23 cellular contexts compared by ENCODE assay signal in genomic region chr15:69121198-69121828, GRCh38. TPM values are rescaled to one million over a fixed set of nuclear protein-coding genes. Genes with fewer than 3 reads are reported as not detected.
DNase-seq lines count a peak whose midpoint lies in the region; ATAC-seq, FAIRE-seq and TF ChIP-seq lines count a peak whose summit lies in the region.
"Had no signal": no experiment of that assay in that cellular context is flagged by ENCODE, and none has a peak within 500 bp of the region (broad histone marks: within the 10 kb centered on the region; RNA-seq: fewer than 3 reads in every experiment).

No MANE protein-coding gene starts in this region.

- TF ChIP-seq POLR2A in K562 (conservative IDR thresholded peaks at IDR 0.05) (no peak), H1 (IDR thresholded peaks at IDR 0.05; ENCODE audit: control extremely low read depth in 1 of 2, low read depth in 2 of 2, low read length in 2 of 2) (no peak), GM12892 (IDR thresholded peaks at IDR 0.05; ENCODE audit: low read depth, low read length) (no peak)

- TF ChIP-seq RAD21 in K562 (CRISPR knock-in tag; conservative IDR thresholded peaks at IDR 0.05 in 1 of 2, IDR thresholded peaks at IDR 0.05 in 1 of 2) (no peak), H1 (IDR thresholded peaks at IDR 0.05 in 1 of 2, conservative IDR thresholded peaks at IDR 0.05 in 1 of 2; ENCODE audit: low read depth in 2 of 2, low read length in 2 of 2) (no peak)

- peaks cover 3% of the 10 kb centered on the region for H3K23me2 ChIP-seq in H1 (ENCODE audit: low read depth, low read length)

- peak overlapping the region; percentile 52 for H2BK120ac ChIP-seq in H1 (replicated peaks; ENCODE audit: low read depth, low read length)

- peaks cover 0 to 6% of the 10 kb centered on the region in 2 experiments; a peak in 2 of 5 replicates for H3K4me1 ChIP-seq in K562 (replicated peaks in 1 of 2; ENCODE audit: control insufficient read depth in 2 of 2, insufficient read depth in 2 of 2, low read length in 2 of 2)
- H3K4me1 ChIP-seq in H1 (replicated peaks in 1 of 4; ENCODE audit: control insufficient read depth in 3 of 4, insufficient read depth in 4 of 4, low read length in 3 of 4) = peaks cover 28 to 41% (median 31%) of the 10 kb centered on the region in 4 experiments
- H3K4me1 ChIP-seq: Caco-2 had no signal

- H4K8ac ChIP-seq in H1 (ENCODE audit: extremely low read depth, insufficient read depth, low read length) = no peak overlapping the region

- H4K91ac ChIP-seq in H1 (replicated peaks; ENCODE audit: insufficient read length, low read length) = no peak overlapping the region

- no peak overlapping the region for H2AFZ ChIP-seq in K562 (ENCODE audit: low read depth, low read length)
- H2AFZ ChIP-seq in H1 (ENCODE audit: low read length) = no peak overlapping the region

- H3K23ac ChIP-seq in H1 (ENCODE audit: insufficient read length) = no peak overlapping the region

- no peak overlapping the region for H3K4me3 Mint-ChIP-seq in stimulated activated naive CD8-positive, alpha-beta T cell treated with anti-CD3 and anti-CD28 coated beads, Interleukin-15, amount 100 ng/mL, for 72 hours
- H3K4me3 Mint-ChIP-seq: B cell; CD4-positive, alpha-beta T cell; CD8-positive, alpha-beta T cell had no signal

- no peak for TF ChIP-seq EP300 in K562 (IDR thresholded peaks at IDR 0.05; ENCODE audit: low read length)
- TF ChIP-seq EP300 in H1 (IDR thresholded peaks at IDR 0.05; ENCODE audit: borderline replicate concordance in 1 of 2, low read depth in 2 of 2, low read length in 2 of 2) = no peak

- H3K9me3 ChIP-seq in K562 (replicated peaks; ENCODE audit: control insufficient read depth, insufficient read depth, low read depth, low read length) = no peaks in the 10 kb centered on the region
- no peaks in the 10 kb centered on the region for H3K9me3 ChIP-seq in H1 (ENCODE audit: insufficient read depth in 2 of 2, low read depth in 1 of 2, low read length in 1 of 2)
- H3K9me3 ChIP-seq: A549; BLaER1 treated with 17β-estradiol and CSF1 and Interleukin-3, amounts not matched to agents 10 nM and 100 nM; Caco-2 had no signal

- no peak overlapping the region for H4K5ac ChIP-seq in H1 (ENCODE audit: insufficient read length, low read depth, low read length)

- no peak overlapping the region for H3K14ac ChIP-seq in H1 (ENCODE audit: insufficient read length)

- WGBS in K562 (ENCODE audit: insufficient coverage, low coverage, missing lambda C conversion rate) = 6% methylated on average over 4 of the region's 5 CpGs
- 86% methylated on average over 5 of the region's 5 CpGs; no CpG with 5 or more reads in 1 of the 2 experiments for WGBS in H1 (ENCODE audit: extremely low coverage in 1 of 2, insufficient coverage in 1 of 2, insufficient read length in 1 of 2, insufficient replicate concordance in 2 of 2, low coverage in 1 of 2, low lambda C conversion rate in 2 of 2, missing lambda C conversion rate in 1 of 2), 2 experiments

- H2BK5ac ChIP-seq in H1 (ENCODE audit: low read depth, low read length) = no peak overlapping the region; the same call in 1 of the 2 replicates

- H2AK5ac ChIP-seq in H1 (ENCODE audit: low read depth, low read length) = no peak overlapping the region

- H3K79me2 ChIP-seq in K562 (ENCODE audit: control insufficient read depth, insufficient read depth, low read length) (no peaks in the 10 kb centered on the region), H1 (ENCODE audit: control insufficient read depth in 1 of 2, insufficient read depth in 2 of 2, low read length in 2 of 2) (no peaks in the 10 kb centered on the region)

- H3K27me3 ChIP-seq in K562 (ENCODE audit: control insufficient read depth in 2 of 2, insufficient read depth in 2 of 2, low read length in 2 of 2) (peaks cover 9 to 15% of the 10 kb centered on the region in 2 experiments), H1 (replicated peaks in 1 of 4; ENCODE audit: control insufficient read depth in 3 of 4, extremely low read depth in 1 of 4, insufficient read depth in 3 of 4, low read length in 3 of 4) (peaks cover 0 to 26% (median 13%) of the 10 kb centered on the region in 4 experiments; a peak in 6 of 7 replicates)
- H3K27me3 ChIP-seq: BLaER1 treated with 17β-estradiol and CSF1 and Interleukin-3, amounts not matched to agents 10 nM and 100 nM had no signal

- no peak overlapping the region for H2BK15ac ChIP-seq in H1 (ENCODE audit: low read length)

- H3K4me2 ChIP-seq in K562 (ENCODE audit: insufficient read depth, low read length) (no peak overlapping the region), H1 (ENCODE audit: insufficient read depth in 1 of 2, low read depth in 2 of 2, low read length in 2 of 2) (no peak overlapping the region; a peak in 1 of 4 replicates)
- H3K4me2 ChIP-seq: A549; BLaER1 treated with 17β-estradiol and CSF1 and Interleukin-3, amounts not matched to agents 10 nM and 100 nM had no signal

- no peak for ATAC-seq in stimulated activated naive CD8-positive, alpha-beta T cell treated with anti-CD3 and anti-CD28 coated beads, Interleukin-15, amount 100 ng/mL, for 72 hours
- no peak for ATAC-seq in stimulated activated naive CD8-positive, alpha-beta T cell treated with anti-CD3 and anti-CD28 coated beads, Interleukin-15, Interleukin-2, amounts not matched to agents 100 U/mL and 50 U/mL, for 24 hours
- no peak for ATAC-seq in K562
- ATAC-seq: A549; CD8-positive, alpha-beta T cell had no signal

- TF ChIP-seq CTCF in K562 (IDR thresholded peaks at IDR 0.05 in 2 of 3, conservative IDR thresholded peaks at IDR 0.05 in 1 of 3; ENCODE audit: insufficient read depth in 2 of 3, low read depth in 1 of 3, low read length in 3 of 3) = no peak
- TF ChIP-seq CTCF in H1 (IDR thresholded peaks at IDR 0.05; ENCODE audit: control extremely low read depth in 1 of 3, insufficient read depth in 1 of 3, low read depth in 1 of 3, low read length in 3 of 3) = no peak

- peak overlapping the region; percentile 18 for H2BK20ac ChIP-seq in H1 (ENCODE audit: low read length)

- H3K4ac ChIP-seq in H1 (replicated peaks; ENCODE audit: insufficient read length, low read depth, low read length) = no peak overlapping the region

- no peak overlapping the region for H3K56ac ChIP-seq in H1 (replicated peaks; ENCODE audit: insufficient read length, low read depth, low read length)

- FAIRE-seq in K562 (lab: Jason Lieb, UNC) = no peak
- FAIRE-seq in H1 (lab: Jason Lieb, UNC) = no peak
- FAIRE-seq in GM12892 (lab: Jason Lieb, UNC) = no peak
- FAIRE-seq: A549, D721Med, G401.6, GM12891, GM18507 had no signal

- BruUV-seq in K562 (replicated peaks; lab: Mats Ljungman, UMichigan) = no TSS peak

- H3K27ac Mint-ChIP-seq in stimulated activated naive CD8-positive, alpha-beta T cell treated with anti-CD3 and anti-CD28 coated beads, Interleukin-15, amount 100 ng/mL, for 72 hours = peak overlapping the region; percentile 15 to 59
- H3K27ac Mint-ChIP-seq: B cell; CD4-positive, alpha-beta T cell; CD8-positive, alpha-beta T cell had no signal

- intact Hi-C loops in K562 (cut with micrococcal nuclease) = no loop called here

- H3K27me3 Mint-ChIP-seq in stimulated activated naive CD8-positive, alpha-beta T cell treated with anti-CD3 and anti-CD28 coated beads, Interleukin-15, amount 100 ng/mL, for 72 hours = no peaks in the 10 kb centered on the region

- H3K9ac ChIP-seq in K562 (ENCODE audit: insufficient read depth in 1 of 2, low read depth in 2 of 2, low read length in 2 of 2) (no peak overlapping the region), H1 (replicated peaks in 1 of 4; ENCODE audit: extremely low read depth in 1 of 4, low read depth in 3 of 4, low read length in 3 of 4) (no peak overlapping the region)
- H3K9ac ChIP-seq: BLaER1 treated with 17β-estradiol and CSF1 and Interleukin-3, amounts not matched to agents 10 nM and 100 nM had no signal

- H3K4me3 ChIP-seq in K562 (no peak overlapping the region), H1 (ENCODE audit: extremely low read depth in 1 of 4, insufficient read depth in 2 of 4, low read depth in 3 of 4, low read length in 4 of 4) (no peak overlapping the region)
- H3K4me3 ChIP-seq: A549; BLaER1 treated with 17β-estradiol and CSF1 and Interleukin-3, amounts not matched to agents 10 nM and 100 nM had no signal

- in situ Hi-C loops in K562 (cut with MboI) = no loop called here

- no peaks in the 10 kb centered on the region for H3K9me3 Mint-ChIP-seq in stimulated activated naive CD8-positive, alpha-beta T cell treated with anti-CD3 and anti-CD28 coated beads, Interleukin-15, amount 100 ng/mL, for 72 hours
- H3K9me3 Mint-ChIP-seq: CD4-positive, alpha-beta T cell; CD8-positive, alpha-beta T cell had no signal

- H4K20me1 ChIP-seq in K562 (replicated peaks; ENCODE audit: control insufficient read depth, insufficient read depth, low read length) (no peaks in the 10 kb centered on the region), H1 (replicated peaks in 1 of 2; ENCODE audit: control insufficient read depth in 1 of 2, insufficient read depth in 2 of 2, low read length in 2 of 2) (no peaks in the 10 kb centered on the region)
- H4K20me1 ChIP-seq: BLaER1 treated with 17β-estradiol and CSF1 and Interleukin-3, amounts not matched to agents 10 nM and 100 nM had no signal

- H3K4me1 Mint-ChIP-seq in stimulated activated naive CD8-positive, alpha-beta T cell treated with anti-CD3 and anti-CD28 coated beads, Interleukin-15, amount 100 ng/mL, for 72 hours = peaks cover 10% of the 10 kb centered on the region
- H3K4me1 Mint-ChIP-seq: B cell had no signal

- DNase-seq in stimulated activated naive CD8-positive, alpha-beta T cell treated with anti-CD3 and anti-CD28 coated beads, Interleukin-15, amount 100 ng/mL, for 72 hours = no peak
- no peak for DNase-seq in stimulated activated naive CD8-positive, alpha-beta T cell treated with anti-CD3 and anti-CD28 coated beads, Interleukin-15, Interleukin-2, amounts not matched to agents 100 U/mL and 50 U/mL, for 24 hours
- DNase-seq in K562 (ENCODE audit: extremely low read depth in 1 of 4, low spot score in 3 of 4) (no peak), H1 (ENCODE audit: low read depth in 1 of 2, low spot score in 2 of 2) (no peak), retina (no peak), GM12892 (ENCODE audit: insufficient read length) (no peak)
- no peak for DNase-seq in stimulated activated CD4-positive, alpha-beta T cell treated with anti-CD3 and anti-CD28 coated beads, Interleukin-12 subunit alpha, Interleukin-12 subunit beta, amount 100 ng/mL, for 4 hours
- DNase-seq: AML-193; Caco-2; Calu3; CD4-positive, alpha-beta T cell; CD8-positive, alpha-beta T cell; DMS79 treated with DMSO at 0.1 percent for 48 hours; GF-D8 had no signal

- no peak overlapping the region; the same call in 1 of the 2 replicates for H2BK12ac ChIP-seq in H1 (ENCODE audit: low read depth, low read length)

- H3K18ac ChIP-seq in H1 (ENCODE audit: extremely low read depth, low read length) = no peak overlapping the region; the same call in 1 of the 2 replicates

- POLR2A ChIA-PET in K562 (lab: Yijun Ruan, JAX) = interaction anchor here (0.6 to 1.1 kb wide), 3 partner anchors 13 to 258 kb away, joined by 3 read pairs; no protein-coding TSS in a partner anchor
- POLR2A ChIA-PET in H1 (lab: Charles Lee; ENCODE audit: partially characterized antibody) = interaction anchor here (1.0 kb wide), 1 partner anchor 31 kb away, joined by 4 read pairs; no protein-coding TSS in a partner anchor

- no peak overlapping the region for H3K27ac ChIP-seq in K562 (ENCODE audit: extremely low read depth, low read depth, low read length)
- H3K27ac ChIP-seq in H1 (ENCODE audit: low read depth, low read length) = no peak overlapping the region
- H3K27ac ChIP-seq: 22Rv1; A549; BLaER1 treated with 17β-estradiol and CSF1 and Interleukin-3, amounts not matched to agents 10 nM and 100 nM; C4-2B had no signal

- no peaks in the 10 kb centered on the region; the same call in 1 of the 2 replicates for H3K79me1 ChIP-seq in H1 (ENCODE audit: low read depth, low read length)

- CTCF ChIA-PET in K562 (lab: Yijun Ruan, JAX; ENCODE audit: low intra/inter-chr PET ratio) (no interaction called here), H1 (lab: Charles Lee; ENCODE audit: partially characterized antibody) (interaction anchor here (0.7 to 1.2 kb wide), 2 partner anchors 18 to 62 kb away, joined by 3 to 6 read pairs; no protein-coding TSS in a partner anchor)

- H3K9me1 ChIP-seq in K562 (ENCODE audit: control insufficient read depth, insufficient read depth, low read length) = no peaks in the 10 kb centered on the region

- H3K36me3 ChIP-seq in K562 (ENCODE audit: control insufficient read depth, insufficient read depth, low read length) (no peaks in the 10 kb centered on the region), H1 (ENCODE audit: control insufficient read depth in 2 of 4, insufficient read depth in 4 of 4, low read length in 3 of 4) (no peaks in the 10 kb centered on the region)
- H3K36me3 ChIP-seq: BLaER1 treated with 17β-estradiol and CSF1 and Interleukin-3, amounts not matched to agents 10 nM and 100 nM had no signal

RNA-seq across cellular contexts. Expression of gene GLCE, which starts 39.1 kb away (rescaled TPM):
- total RNA-seq in K562 (2011; cell fraction: chromatin; rRNA removed; ENCODE audit: low replicate concordance) = 2.8 and 8.7 TPM in 2 replicates
- total RNA-seq in K562 (2011; cell fraction: nucleolus; rRNA removed) = 1.7 and 2.2 TPM in 2 replicates
- total RNA-seq in K562 (2011; cell fraction: nucleoplasm; rRNA removed) = 4.0 and 5.0 TPM in 2 replicates
- 6.5 and 8.2 TPM in 2 replicates for total RNA-seq in K562 (2014; rRNA removed)
- total RNA-seq in K562 (2014; rRNA removed; fragmentation: Illumina TruSeq; extraction: Trizol) = 12.3 and 13.3 TPM in 2 replicates
- total RNA-seq in K562 (2015; rRNA removed; fragmentation: Illumina TruSeq; extraction: Trizol) = 10.4 and 11.3 TPM in 2 replicates
- total RNA-seq in K562 (2021) = 10.0 and 10.2 TPM in 2 replicates
- 3.0 and 4.6 TPM in 2 replicates for polyA plus RNA-seq in K562 (2011; rRNA removed)
- 2.0 and 2.9 TPM in 2 replicates for polyA plus RNA-seq in K562 (2011; cell fraction: cytosol; rRNA removed)
- polyA plus RNA-seq in K562 (2011; cell fraction: nucleus; rRNA removed) = 1.5 and 2.2 TPM in 2 replicates
- 8.0 and 34.3 TPM in 2 replicates for polyA plus RNA-seq in K562 (2012)
- 10.9 and 11.3 TPM in 2 replicates for polyA plus RNA-seq in K562 (2014; fragmentation: Illumina TruSeq; extraction: Trizol)
- polyA plus RNA-seq in K562 (2014; fragmentation: Nextera tagmentation; extraction: Ambion mirVana) = 10 to 100 TPM; 10.0 to 12.0 TPM
- polyA plus RNA-seq in K562 (2014; rRNA removed) = 10.6 and 11.0 TPM in 2 replicates
- polyA minus RNA-seq in K562 (2011; rRNA and poly(A)+ RNA removed) = 5.2 and 6.8 TPM in 2 replicates
- 1.1 and 3.0 TPM in 2 replicates for polyA minus RNA-seq in K562 (2011; cell fraction: cytosol; rRNA and poly(A)+ RNA removed)
- polyA minus RNA-seq in K562 (2011; cell fraction: nucleus; rRNA and poly(A)+ RNA removed) = 1.9 and 2.4 TPM in 2 replicates
- total RNA-seq in H1 (2021; fragmentation: NEBNext Ultra II Directional; extraction: Animal tissue kit (Norgen Biotek cat#: 25700)) = 16.2 and 17.1 TPM in 2 replicates
- 8.4 and 22.7 TPM in 2 replicates for polyA plus RNA-seq in H1 (2011; rRNA removed)
- polyA plus RNA-seq in H1 (2011; cell fraction: cytosol; rRNA removed) = 15.1 TPM
- 8.8 TPM for polyA plus RNA-seq in H1 (2011; cell fraction: nucleus; rRNA removed)
- 17.3 to 22.2 TPM (median 19.5 TPM) in 4 replicates for polyA plus RNA-seq in H1 (2012, experiment 1 of 2)
- 3.2 TPM for polyA plus RNA-seq in H1 (2012, experiment 2 of 2)
- 10.6 TPM for polyA plus RNA-seq in H1 (2013, experiment 1 of 2)
- 10.5 TPM for polyA plus RNA-seq in H1 (2013, experiment 2 of 2)
- polyA minus RNA-seq in H1 (2011; rRNA and poly(A)+ RNA removed) = 23.8 and 45.2 TPM in 2 replicates
- polyA minus RNA-seq in H1 (2011; cell fraction: cytosol; rRNA and poly(A)+ RNA removed) = 13.1 TPM
- 22.8 TPM for polyA minus RNA-seq in H1 (2011; cell fraction: nucleus; rRNA and poly(A)+ RNA removed)
- 1.4 TPM for polyA plus RNA-seq in GM12892 (2012; ENCODE audit: missing spikeins)
